Comparison of ENCODE assay signal across 20 cellular contexts in genomic region chr12:47987411-47988072, GRCh38. TPM values are rescaled to one million over a fixed set of nuclear protein-coding genes. Genes with fewer than 3 reads are reported as not detected.
A peak's percentile ranks its signal among the peaks of the same experiment; 100 is the strongest.
DNase-seq lines count a peak whose midpoint lies in the region; ATAC-seq, FAIRE-seq and TF ChIP-seq lines count a peak whose summit lies in the region.
"Had no signal": no experiment of that assay in that cellular context is flagged by ENCODE, and none has a peak within 500 bp of the region (broad histone marks: within the 10 kb centered on the region; RNA-seq: fewer than 3 reads in every experiment).

No MANE protein-coding gene starts in this region.

- peaks cover 6% of the 10 kb centered on the region; the same call in 1 of the 2 replicates for H4K20me1 ChIP-seq in K562 (replicated peaks; ENCODE audit: control insufficient read depth, insufficient read depth, low read length)

- no peak for TF ChIP-seq CTCF in heart right ventricle (IDR thresholded peaks at IDR 0.05)
- TF ChIP-seq CTCF in K562 (IDR thresholded peaks at IDR 0.05 in 2 of 3, conservative IDR thresholded peaks at IDR 0.05 in 1 of 3; ENCODE audit: insufficient read depth in 2 of 3, low read depth in 1 of 3, low read length in 3 of 3): no peak
- no peak for TF ChIP-seq CTCF in nephron (IDR thresholded peaks at IDR 0.05; ENCODE audit: unreplicated experiment in 3 of 3)

- H3K9me3 ChIP-seq in heart right ventricle: no peaks in the 10 kb centered on the region
- H3K9me3 ChIP-seq in K562 (replicated peaks; ENCODE audit: control insufficient read depth, insufficient read depth, low read depth, low read length): no peaks in the 10 kb centered on the region
- H3K9me3 ChIP-seq: gastrocnemius medialis, testis had no signal

- H3K27ac ChIP-seq in heart right ventricle (no peak overlapping the region), K562 (ENCODE audit: extremely low read depth, low read depth, low read length) (no peak overlapping the region)
- H3K27ac ChIP-seq: testis, WERI-Rb-1 had no signal

- peaks cover 51% of the 10 kb centered on the region for H3K4me1 Mint-ChIP-seq in nephron
- peaks cover 28 to 52% of the 10 kb centered on the region in 2 donors for H3K4me1 Mint-ChIP-seq in stimulated activated naive B cell treated with anti-CD40 and anti-IgM and Interleukin-4, amounts not matched to agents 10 μg/mL and 1 μg/mL and 100 μg/mL, for 72 hours

- peak overlapping the region; percentile 62 to 75 (median 69) for H3K27ac Mint-ChIP-seq in nephron
- H3K27ac Mint-ChIP-seq in stimulated activated naive B cell treated with anti-CD40 and anti-IgM and Interleukin-4, amounts not matched to agents 10 μg/mL and 1 μg/mL and 100 μg/mL, for 72 hours: no peak overlapping the region
- H3K27ac Mint-ChIP-seq: activated T-helper 2 cell treated with anti-CD3 and anti-CD28 coated beads, Interferon-gamma antibody, Interleukin-2, Interleukin-4, amounts not matched to agents 10 μg/mL and 5 μg/mL and 100 μg/mL, durations not matched to agents 14 hours and 24 hours and 36 hours; T-cell had no signal

- no peak overlapping the region for H3K9ac ChIP-seq in K562 (ENCODE audit: insufficient read depth in 1 of 2, low read depth in 2 of 2, low read length in 2 of 2)

- in situ Hi-C loops in K562 (cut with MboI): no loop called here

- H3K4me3 ChIP-seq in heart right ventricle (no peak overlapping the region), K562 (no peak overlapping the region)
- H3K4me3 ChIP-seq: testis had no signal

- TF ChIP-seq POLR2A in K562 (conservative IDR thresholded peaks at IDR 0.05): no peak

- no peak overlapping the region for H2AFZ ChIP-seq in K562 (ENCODE audit: low read depth, low read length)

- H3K79me2 ChIP-seq in K562 (ENCODE audit: control insufficient read depth, insufficient read depth, low read length): no peaks in the 10 kb centered on the region

- no peaks in the 10 kb centered on the region for H3K9me3 Mint-ChIP-seq in nephron
- no peaks in the 10 kb centered on the region for H3K9me3 Mint-ChIP-seq in stimulated activated naive B cell treated with anti-CD40 and anti-IgM and Interleukin-4, amounts not matched to agents 10 μg/mL and 1 μg/mL and 100 μg/mL, for 72 hours
- H3K9me3 Mint-ChIP-seq: activated T-helper 2 cell treated with anti-CD3 and anti-CD28 coated beads, Interferon-gamma antibody, Interleukin-2, Interleukin-4, amounts not matched to agents 10 μg/mL and 5 μg/mL and 100 μg/mL, durations not matched to agents 14 hours and 24 hours and 36 hours; T-cell had no signal

- peak in 5 of 8 donors; percentile 15 to 61 (median 26) for ATAC-seq in heart right ventricle
- peak; percentile 29; the same call in 1 of the 3 replicates for ATAC-seq in K562
- peak; percentile 15 to 16 for ATAC-seq in stimulated activated naive B cell treated with anti-CD40 and anti-IgM and Interleukin-4, amounts not matched to agents 10 μg/mL and 1 μg/mL and 100 μg/mL, for 72 hours (replicated peaks)
- no peak; the same call in 2 of the 3 replicates for ATAC-seq in SK-N-SH treated with all-trans-retinoic acid at 6 μM for 48 hours
- ATAC-seq in HG03280 (IDR thresholded peaks at IDR 0.05; ENCODE audit: unreplicated experiment): no peak
- no peak for ATAC-seq in HG03095 (IDR thresholded peaks at IDR 0.05; ENCODE audit: unreplicated experiment)
- ATAC-seq: T-cell had no signal

- H3K36me3 ChIP-seq in heart right ventricle: no peaks in the 10 kb centered on the region
- H3K36me3 ChIP-seq in K562 (ENCODE audit: control insufficient read depth, insufficient read depth, low read length): no peaks in the 10 kb centered on the region
- H3K36me3 ChIP-seq: gastrocnemius medialis, WERI-Rb-1 had no signal

- intact Hi-C loops in heart right ventricle (cut with DNase I) (no loop called here), cardiac septum (cut with DNase I) (no loop called here), K562 (cut with micrococcal nuclease) (no loop called here)

- POLR2A ChIA-PET in K562 (lab: Yijun Ruan, JAX): interaction anchor here (0.6 kb wide), 1 partner anchor 250 kb away, joined by 3 read pairs; no protein-coding TSS in a partner anchor

- CTCF ChIA-PET in K562 (lab: Yijun Ruan, JAX; ENCODE audit: low intra/inter-chr PET ratio): interaction anchor here (0.6 kb wide), 1 partner anchor 643 kb away, joined by 3 read pairs; no protein-coding TSS in a partner anchor

- peaks cover 41% of the 10 kb centered on the region for H3K27me3 Mint-ChIP-seq in nephron (ENCODE audit: low read depth)
- peaks cover 10 to 29% of the 10 kb centered on the region in 2 donors for H3K27me3 Mint-ChIP-seq in stimulated activated naive B cell treated with anti-CD40 and anti-IgM and Interleukin-4, amounts not matched to agents 10 μg/mL and 1 μg/mL and 100 μg/mL, for 72 hours

- no peak overlapping the region for H3K4me2 ChIP-seq in K562 (ENCODE audit: insufficient read depth, low read length)

- peaks cover 1% of the 10 kb centered on the region for H3K9me1 ChIP-seq in K562 (ENCODE audit: control insufficient read depth, insufficient read depth, low read length)

- no peak for TF ChIP-seq EP300 in K562 (IDR thresholded peaks at IDR 0.05; ENCODE audit: low read length)

- H3K27me3 ChIP-seq in heart right ventricle: peaks cover 0 to 10% (median 0%) of the 10 kb centered on the region in 7 donors
- H3K27me3 ChIP-seq in K562 (ENCODE audit: control insufficient read depth in 2 of 2, insufficient read depth in 2 of 2, low read length in 2 of 2): peaks cover 45 to 95% of the 10 kb centered on the region in 2 experiments
- H3K27me3 ChIP-seq: gastrocnemius medialis, testis had no signal

- FAIRE-seq in K562 (lab: Jason Lieb, UNC): peak; percentile 49
- FAIRE-seq: colon, RCC 7860 had no signal

- H3K4me3 Mint-ChIP-seq in nephron: no peak overlapping the region
- no peak overlapping the region for H3K4me3 Mint-ChIP-seq in stimulated activated naive B cell treated with anti-CD40 and anti-IgM and Interleukin-4, amounts not matched to agents 10 μg/mL and 1 μg/mL and 100 μg/mL, for 72 hours
- H3K4me3 Mint-ChIP-seq: T-cell had no signal

- H3K36me3 Mint-ChIP-seq in nephron (ENCODE audit: low read depth): peaks cover 33% of the 10 kb centered on the region
- no peaks in the 10 kb centered on the region for H3K36me3 Mint-ChIP-seq in stimulated activated naive B cell treated with anti-CD40 and anti-IgM and Interleukin-4, amounts not matched to agents 10 μg/mL and 1 μg/mL and 100 μg/mL, for 72 hours
- H3K36me3 Mint-ChIP-seq: T-cell had no signal

- DNase-seq in heart right ventricle (no peak), cardiac septum (ENCODE audit: low spot score) (no peak), K562 (ENCODE audit: extremely low read depth in 1 of 4, low spot score in 3 of 4) (no peak)
- DNase-seq in stimulated activated naive B cell treated with anti-CD40 and anti-IgM and Interleukin-4, amounts not matched to agents 10 μg/mL and 1 μg/mL and 100 μg/mL, for 72 hours: no peak
- DNase-seq: gastrocnemius medialis; MV-4-11; NCI-H2081 treated with DMSO at 0.1 percent for 48 hours; NCI-H82; stimulated activated CD4-positive, alpha-beta T cell treated with anti-CD3 and anti-CD28 coated beads, Interleukin-4, amount 100 ng/mL, for 1 hour; T-cell; testis; WERI-Rb-1 had no signal

- WGBS in heart right ventricle, 2 donors: 83 to 86% methylated on average over 14 of the region's 14 CpGs
- WGBS in K562 (ENCODE audit: insufficient coverage, low coverage, missing lambda C conversion rate): 2% methylated on average over 14 of the region's 14 CpGs

- BruUV-seq in K562 (replicated peaks; lab: Mats Ljungman, UMichigan): no TSS peak

- no peak for TF ChIP-seq RAD21 in K562 (CRISPR knock-in tag; conservative IDR thresholded peaks at IDR 0.05 in 1 of 2, IDR thresholded peaks at IDR 0.05 in 1 of 2)

- H3K4me1 ChIP-seq in heart right ventricle: peaks cover 0 to 15% (median 7%) of the 10 kb centered on the region in 9 donors
- no peaks in the 10 kb centered on the region; a peak in 1 of 5 replicates for H3K4me1 ChIP-seq in K562 (replicated peaks in 1 of 2; ENCODE audit: control insufficient read depth in 2 of 2, insufficient read depth in 2 of 2, low read length in 2 of 2)

RNA-seq across cellular contexts. Expression of gene COL2A1, which starts 16.7 kb away (rescaled TPM):
- under 1 TPM in 1 of 10 donors, not detected in 9; 0.17 TPM for total RNA-seq in heart right ventricle
- polyA plus RNA-seq in heart right ventricle: under 1 TPM; 0.03 to 0.07 TPM
- 0.13 TPM for total RNA-seq in cardiac septum
- not detected in 2 replicates for total RNA-seq in K562 (2011; cell fraction: chromatin; rRNA removed; ENCODE audit: low replicate concordance)
- not detected in 2 replicates for total RNA-seq in K562 (2011; cell fraction: nucleolus; rRNA removed)
- not detected in 2 replicates for total RNA-seq in K562 (2011; cell fraction: nucleoplasm; rRNA removed)
- total RNA-seq in K562 (2014; rRNA removed): not detected in 2 replicates
- total RNA-seq in K562 (2014; rRNA removed; fragmentation: Illumina TruSeq; extraction: Trizol): not detected in 2 replicates
- total RNA-seq in K562 (2015; rRNA removed; fragmentation: Illumina TruSeq; extraction: Trizol): not detected in 2 replicates
- not detected in 2 replicates for total RNA-seq in K562 (2021)
- polyA plus RNA-seq in K562 (2011; rRNA removed): 0.01 TPM in 1 of 2 replicates, not detected in the other
- polyA plus RNA-seq in K562 (2011; cell fraction: cytosol; rRNA removed): not detected in 2 replicates
- 0.04 and 0.10 TPM in 2 replicates for polyA plus RNA-seq in K562 (2011; cell fraction: nucleus; rRNA removed)
- polyA plus RNA-seq in K562 (2012): 0.03 TPM in 1 of 2 replicates, not detected in the other
- polyA plus RNA-seq in K562 (2014; fragmentation: Illumina TruSeq; extraction: Trizol): not detected in 2 replicates
- polyA plus RNA-seq in K562 (2014; fragmentation: Nextera tagmentation; extraction: Ambion mirVana): not detected
- polyA plus RNA-seq in K562 (2014; rRNA removed): 0.46 TPM in 1 of 2 replicates, not detected in the other
- polyA minus RNA-seq in K562 (2011; rRNA and poly(A)+ RNA removed): not detected in 2 replicates
- not detected in 2 replicates for polyA minus RNA-seq in K562 (2011; cell fraction: cytosol; rRNA and poly(A)+ RNA removed)
- not detected in 2 replicates for polyA minus RNA-seq in K562 (2011; cell fraction: nucleus; rRNA and poly(A)+ RNA removed)
- total RNA-seq: activated CD8-positive, alpha-beta memory T cell treated with anti-CD3 and anti-CD28 coated beads for 36 hours; gastrocnemius medialis; T-cell had no signal

RNA-seq across cellular contexts. Expression of gene TMEM106C, which starts 24.1 kb away (rescaled TPM):
- 10 to 100 TPM; 22.3 to 61.8 (median 40.0) TPM for total RNA-seq in heart right ventricle
- polyA plus RNA-seq in heart right ventricle: 10 to 100 TPM; 24.1 to 41.6 TPM
- 37.5 TPM for total RNA-seq in cardiac septum
- 105 and 129 TPM in 2 replicates for total RNA-seq in K562 (2011; cell fraction: chromatin; rRNA removed; ENCODE audit: low replicate concordance)
- total RNA-seq in K562 (2011; cell fraction: nucleolus; rRNA removed): 120 and 140 TPM in 2 replicates
- 128 and 132 TPM in 2 replicates for total RNA-seq in K562 (2011; cell fraction: nucleoplasm; rRNA removed)
- total RNA-seq in K562 (2014; rRNA removed): 37.2 and 37.6 TPM in 2 replicates
- total RNA-seq in K562 (2014; rRNA removed; fragmentation: Illumina TruSeq; extraction: Trizol): 56.8 and 57.2 TPM in 2 replicates
- total RNA-seq in K562 (2015; rRNA removed; fragmentation: Illumina TruSeq; extraction: Trizol): 56.8 and 59.3 TPM in 2 replicates
- total RNA-seq in K562 (2021): 44.6 and 47.3 TPM in 2 replicates
- polyA plus RNA-seq in K562 (2011; rRNA removed): 159 and 183 TPM in 2 replicates
- 127 and 142 TPM in 2 replicates for polyA plus RNA-seq in K562 (2011; cell fraction: cytosol; rRNA removed)
- 202 and 225 TPM in 2 replicates for polyA plus RNA-seq in K562 (2011; cell fraction: nucleus; rRNA removed)
- polyA plus RNA-seq in K562 (2012): 68.2 and 134 TPM in 2 replicates
- 86.3 and 89.1 TPM in 2 replicates for polyA plus RNA-seq in K562 (2014; fragmentation: Illumina TruSeq; extraction: Trizol)
- polyA plus RNA-seq in K562 (2014; fragmentation: Nextera tagmentation; extraction: Ambion mirVana): 100 to 1,000 TPM; 134 to 158 TPM
- 52.6 and 61.5 TPM in 2 replicates for polyA plus RNA-seq in K562 (2014; rRNA removed)
- polyA minus RNA-seq in K562 (2011; rRNA and poly(A)+ RNA removed): 95.3 and 145 TPM in 2 replicates
- 33.7 and 40.3 TPM in 2 replicates for polyA minus RNA-seq in K562 (2011; cell fraction: cytosol; rRNA and poly(A)+ RNA removed)
- 68.3 and 93.2 TPM in 2 replicates for polyA minus RNA-seq in K562 (2011; cell fraction: nucleus; rRNA and poly(A)+ RNA removed)

Comparison
In these comparisons a context has a peak if more than half of its experiments do, and no peak if none do; other contexts are left out.
1. ATAC-seq: peak in heart right ventricle (5 of 8), K562 (single experiment) and stimulated activated naive B cell treated with anti-CD40 and anti-IgM and Interleukin-4, amounts not matched to agents 10 μg/mL and 1 μg/mL and 100 μg/mL, for 72 hours (2 of 2); none in SK-N-SH treated with all-trans-retinoic acid at 6 μM for 48 hours (single experiment), HG03280 (single experiment) and HG03095 (single experiment).